In the genomic region with DNA sequence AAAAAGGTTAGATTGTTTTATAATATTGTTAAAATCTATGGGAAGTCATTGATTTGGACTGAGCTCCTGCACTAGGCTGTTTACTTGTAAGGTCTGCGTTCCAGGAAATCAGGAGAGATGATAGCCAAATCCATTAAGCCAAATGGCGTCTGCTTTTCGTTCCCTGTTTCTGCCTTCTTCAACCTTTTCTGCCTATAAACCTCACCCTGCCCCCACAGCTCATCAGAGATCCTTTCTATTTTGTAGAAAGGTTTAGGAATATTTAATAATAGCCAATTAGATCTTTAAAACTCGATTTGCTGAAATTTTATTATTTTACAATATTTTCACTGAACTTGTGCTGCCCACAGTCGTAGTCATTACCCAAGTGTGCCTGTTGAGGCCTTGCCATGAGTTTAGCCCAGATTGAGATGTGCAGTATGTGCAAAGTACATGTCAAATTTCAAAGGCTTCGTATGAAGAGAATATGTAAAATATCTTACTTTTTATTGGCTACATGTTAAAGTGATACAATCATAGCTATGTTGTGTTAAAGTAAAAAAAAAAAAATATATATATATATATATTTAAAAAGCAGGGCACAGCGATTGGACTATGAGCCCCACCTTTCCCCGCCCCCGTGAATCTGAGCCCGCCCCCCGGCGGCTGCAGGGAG, we compare ENCODE assay signal across 9 cellular contexts. TPM values are rescaled to one million over a fixed set of nuclear protein-coding genes. Genes with fewer than 3 reads are reported as not detected.
DNase-seq lines count a peak whose midpoint lies in the region; ATAC-seq, FAIRE-seq and TF ChIP-seq lines count a peak whose summit lies in the region.
"Had no signal": no experiment of that assay in that cellular context is flagged by ENCODE, and none has a peak within 500 bp of the region (broad histone marks: within the 10 kb centered on the region; RNA-seq: fewer than 3 reads in every experiment).

No MANE protein-coding gene starts in this region.

- H3K27ac ChIP-seq in 22Rv1 (peak overlapping the region; percentile 94), pancreas (peak overlapping the region in 2 of 4 donors; percentile 88 to 90)

- H3K9me3 Mint-ChIP-seq in MCF 10A (ENCODE audit: unreplicated experiment) = no peaks in the 10 kb centered on the region

- no peak for TF ChIP-seq POLR2A in GM12892 (IDR thresholded peaks at IDR 0.05; ENCODE audit: low read depth, low read length)

- H3K36me3 ChIP-seq in pancreas = no peaks in the 10 kb centered on the region

- intact Hi-C loops in MCF 10A (cut with micrococcal nuclease) = loop anchor here (1.0 kb wide), 1 partner anchor 47 kb away; the partner anchor contains the start of gene EPRS1
- intact Hi-C loops in pancreas (cut with DNase I) = no loop called here

- no peaks in the 10 kb centered on the region for H3K27me3 ChIP-seq in pancreas

- H3K36me3 Mint-ChIP-seq in MCF 10A (ENCODE audit: insufficient read depth, unreplicated experiment) = peaks cover 34% of the 10 kb centered on the region

- DNase-seq in MCF 10A (ENCODE audit: unreplicated experiment) = no peak
- DNase-seq in pancreas = no peak
- DNase-seq in mucosa of gallbladder (ENCODE audit: low spot score) = no peak
- DNase-seq in GM12892 (ENCODE audit: insufficient read length) = no peak

- no peak overlapping the region for H3K27ac Mint-ChIP-seq in MCF 10A (ENCODE audit: low read depth, unreplicated experiment)

- peak overlapping the region in 3 of 4 donors; percentile 81 to 96 (median 94) for H3K4me3 ChIP-seq in pancreas

- TF ChIP-seq CTCF in 22Rv1 (IDR thresholded peaks at IDR 0.05) (no peak), MCF 10A (IDR thresholded peaks at IDR 0.05; ENCODE audit: unreplicated experiment) (no peak), pancreas (IDR thresholded peaks at IDR 0.05) (no peak)

- peak overlapping the region; percentile 79 for H3K4me3 Mint-ChIP-seq in MCF 10A (ENCODE audit: unreplicated experiment)

- ATAC-seq in GM18868 (IDR thresholded peaks at IDR 0.05; ENCODE audit: unreplicated experiment) = peak; percentile 9
- ATAC-seq in HG03558 (IDR thresholded peaks at IDR 0.05; ENCODE audit: extremely low read depth, unreplicated experiment) = peak; percentile 2
- ATAC-seq in pancreas = peak in 1 of 4 donors; percentile 3
- ATAC-seq in HG03045 (IDR thresholded peaks at IDR 0.05; ENCODE audit: unreplicated experiment) = no peak

- BruUV-seq in MCF 10A (replicated peaks; lab: Mats Ljungman, UMichigan) = no TSS peak

- no peak for FAIRE-seq in pancreas (lab: Jason Lieb, UNC)
- FAIRE-seq in GM12892 (lab: Jason Lieb, UNC) = no peak
- FAIRE-seq: astrocyte had no signal

- 17% methylated on average over 12 of the region's 12 CpGs for WGBS in pancreas, 2 donors

- CTCF ChIA-PET in MCF 10A (lab: Yijun Ruan, JAX) = interaction anchor here (0.6 to 1.8 kb wide), 7 partner anchors 11 to 98 kb away, joined by 3 to 7 read pairs (median 4); no protein-coding TSS in a partner anchor

- no peaks in the 10 kb centered on the region for H3K9me3 ChIP-seq in pancreas

- POLR2A ChIA-PET in MCF 10A (lab: Yijun Ruan, JAX) = interaction anchor here (0.7 to 2.4 kb wide), 7 partner anchors 12 to 87 kb away, joined by 3 to 17 read pairs (median 3); partner anchors contain the start of gene EPRS1

- no peaks in the 10 kb centered on the region for H3K27me3 Mint-ChIP-seq in MCF 10A (ENCODE audit: insufficient read depth, unreplicated experiment)

- peaks cover 22% of the 10 kb centered on the region for H3K4me1 Mint-ChIP-seq in MCF 10A (ENCODE audit: insufficient read depth, unreplicated experiment)

- H3K4me1 ChIP-seq in pancreas = peaks cover 5 to 10% (median 9%) of the 10 kb centered on the region in 3 donors

RNA-seq across cellular contexts. Expression of gene IARS2, which starts 0.4 kb away (rescaled TPM):
- 151 and 158 TPM in 2 replicates for total RNA-seq in MCF 10A (2022)
- total RNA-seq in pancreas = 10 to 100 TPM; 19.6 to 30.5 (median 24.6) TPM
- 10 to 100 TPM in 1 of 2 donors, 1 to 10 TPM in 1; 7.6 to 17.6 TPM for polyA plus RNA-seq in pancreas
- 55.7 TPM for total RNA-seq in mucosa of gallbladder
- 63.4 TPM for polyA plus RNA-seq in GM12892 (2012; ENCODE audit: missing spikeins)

RNA-seq across cellular contexts. Expression of gene BPNT1, which starts 3.9 kb away (rescaled TPM):
- 39.2 and 44.6 TPM in 2 replicates for total RNA-seq in MCF 10A (2022)
- total RNA-seq in pancreas = 10 to 100 TPM in 1 of 6 donors, 1 to 10 TPM in 5; 4.2 to 11.5 (median 6.4) TPM
- polyA plus RNA-seq in pancreas = 10 to 100 TPM in 1 of 2 donors, 1 to 10 TPM in 1; 4.6 to 12.4 TPM
- total RNA-seq in mucosa of gallbladder = 48.7 TPM
- 51.9 TPM for polyA plus RNA-seq in GM12892 (2012; ENCODE audit: missing spikeins)

RNA-seq across cellular contexts. Expression of gene EPRS1, which starts 47.2 kb away (rescaled TPM):
- 476 and 612 TPM in 2 replicates for total RNA-seq in MCF 10A (2022)
- total RNA-seq in pancreas = 100 to 1,000 TPM in 1 of 6 donors, 10 to 100 TPM in 5; 46.1 to 131 (median 63.8) TPM
- 10 to 100 TPM; 32.7 to 38.9 TPM for polyA plus RNA-seq in pancreas
- 67.7 TPM for total RNA-seq in mucosa of gallbladder
- 100.0 TPM for polyA plus RNA-seq in GM12892 (2012; ENCODE audit: missing spikeins)
